ENCODE assay signal across 8 cellular contexts in genomic region chr5:53425598-53426516, GRCh38. TPM values are rescaled to one million over a fixed set of nuclear protein-coding genes. Genes with fewer than 3 reads are reported as not detected.
A peak's percentile ranks its signal among the peaks of the same experiment; 100 is the strongest.
DNase-seq lines count a peak whose midpoint lies in the region; ATAC-seq and TF ChIP-seq lines count a peak whose summit lies in the region.

No MANE protein-coding gene starts in this region.

- H3K4me3 ChIP-seq in WERI-Rb-1 (ENCODE audit: low read depth, low read length), result no peak overlapping the region

- peak; percentile 56 for DNase-seq in activated CD4-positive, alpha-beta T cell treated with anti-CD3 and anti-CD28 coated beads for 36 hours
- DNase-seq in activated CD4-positive, alpha-beta T cell treated with anti-CD3 and anti-CD28 coated beads, Interleukin-2, amount 50 U/mL, for 4 hours, result no peak
- DNase-seq in M059J (ENCODE audit: low read depth) (peak; percentile 52), WERI-Rb-1 (peak; percentile 56), mesothelial cell of epicardium (ENCODE audit: low spot score in 2 of 2, unreplicated experiment in 2 of 2) (no peak), T-helper 17 cell (no peak)

- no peak overlapping the region for H3K27ac Mint-ChIP-seq in activated CD4-positive, alpha-beta T cell treated with anti-CD3 and anti-CD28 coated beads for 36 hours
- H3K27ac Mint-ChIP-seq in mesothelial cell of epicardium, result peak overlapping the region; percentile 70
- H3K27ac Mint-ChIP-seq in T-helper 17 cell, result no peak overlapping the region

- intact Hi-C loops in activated CD4-positive, alpha-beta T cell treated with anti-CD3 and anti-CD28 coated beads for 36 hours (cut with DNase I, micrococcal nuclease), result loop anchor here (1.0 to 5.0 kb wide), 4 partner anchors 255 to 1061 kb away; no protein-coding TSS in a partner anchor

- no peaks in the 10 kb centered on the region for H3K27me3 ChIP-seq in WERI-Rb-1 (ENCODE audit: insufficient read depth, low read depth, severe bottlenecking)

- CTCF ChIA-PET in activated CD4-positive, alpha-beta T cell treated with anti-CD3 and anti-CD28 coated beads for 36 hours (lab: Charles Lee), result interaction anchor here (0.6 to 1.3 kb wide), 3 partner anchors 11 to 804 kb away, joined by 3 to 4 read pairs (median 3); no protein-coding TSS in a partner anchor

- no peaks in the 10 kb centered on the region for H3K9me3 ChIP-seq in WERI-Rb-1 (ENCODE audit: severe bottlenecking)
- peaks cover 4% of the 10 kb centered on the region for H3K9me3 ChIP-seq in T-helper 17 cell (ENCODE audit: control insufficient read depth, low read length, poor library complexity, severe bottlenecking)

- POLR2A ChIA-PET in activated CD4-positive, alpha-beta T cell treated with anti-CD3 and anti-CD28 coated beads for 36 hours (lab: Charles Lee), result no interaction called here

- no peak overlapping the region for H3K27ac ChIP-seq in WERI-Rb-1

- no peaks in the 10 kb centered on the region for H3K36me3 Mint-ChIP-seq in activated CD4-positive, alpha-beta T cell treated with anti-CD3 and anti-CD28 coated beads for 36 hours (ENCODE audit: low read depth)
- H3K36me3 Mint-ChIP-seq in mesothelial cell of epicardium (no peaks in the 10 kb centered on the region), T-helper 17 cell (ENCODE audit: low read depth) (no peaks in the 10 kb centered on the region)

- H3K27me3 Mint-ChIP-seq in activated CD4-positive, alpha-beta T cell treated with anti-CD3 and anti-CD28 coated beads for 36 hours, result peaks cover 14% of the 10 kb centered on the region
- H3K27me3 Mint-ChIP-seq in mesothelial cell of epicardium (ENCODE audit: low read depth) (no peaks in the 10 kb centered on the region), T-helper 17 cell (peaks cover 59% of the 10 kb centered on the region)

- TF ChIP-seq CTCF in WERI-Rb-1 (IDR thresholded peaks at IDR 0.05; ENCODE audit: low read depth, low read length) (peak; percentile 44), mesothelial cell of epicardium (IDR thresholded peaks at IDR 0.05; ENCODE audit: unreplicated experiment) (peak; percentile 52)

- H3K4me3 Mint-ChIP-seq in activated CD4-positive, alpha-beta T cell treated with anti-CD3 and anti-CD28 coated beads for 36 hours, result no peak overlapping the region
- H3K4me3 Mint-ChIP-seq in mesothelial cell of epicardium (no peak overlapping the region), T-helper 17 cell (no peak overlapping the region)

- H3K4me1 Mint-ChIP-seq in activated CD4-positive, alpha-beta T cell treated with anti-CD3 and anti-CD28 coated beads for 36 hours, result no peaks in the 10 kb centered on the region
- peaks cover 46% of the 10 kb centered on the region for H3K4me1 Mint-ChIP-seq in mesothelial cell of epicardium
- H3K4me1 Mint-ChIP-seq in T-helper 17 cell, result peaks cover 5% of the 10 kb centered on the region

- H3K36me3 ChIP-seq in WERI-Rb-1, result no peaks in the 10 kb centered on the region

- H3K9me3 Mint-ChIP-seq in activated CD4-positive, alpha-beta T cell treated with anti-CD3 and anti-CD28 coated beads for 36 hours (ENCODE audit: low read depth), result no peaks in the 10 kb centered on the region
- no peaks in the 10 kb centered on the region for H3K9me3 Mint-ChIP-seq in mesothelial cell of epicardium

- ATAC-seq in activated CD4-positive, alpha-beta T cell treated with anti-CD3 and anti-CD28 coated beads for 36 hours, result no peak
- no peak for ATAC-seq in HG03571 (IDR thresholded peaks at IDR 0.05; ENCODE audit: unreplicated experiment)
- no peak for ATAC-seq in GM21576 (IDR thresholded peaks at IDR 0.05; ENCODE audit: unreplicated experiment)
- no peak for ATAC-seq in T-helper 17 cell

RNA-seq across cellular contexts. Expression of gene FST, which starts 54.6 kb away (rescaled TPM):
- under 1 TPM; 0.43 to 0.54 TPM for total RNA-seq in activated CD4-positive, alpha-beta T cell treated with anti-CD3 and anti-CD28 coated beads for 36 hours
- total RNA-seq in M059J (2014; rRNA removed; shearing (Covaris generic)), result 0.99 and 6.8 TPM in 2 replicates
- 12.3 to 14.3 TPM (median 12.7 TPM) in 3 replicates for total RNA-seq in mesothelial cell of epicardium
- total RNA-seq in T-helper 17 cell, result under 1 TPM in 1 of 2 donors, not detected in 1; 0.73 TPM

Comparison
In these comparisons a context has a peak if more than half of its experiments do, and no peak if none do; other contexts are left out.
1. DNase-seq: peak in activated CD4-positive, alpha-beta T cell treated with anti-CD3 and anti-CD28 coated beads for 36 hours (single experiment), M059J (single experiment) and WERI-Rb-1 (single experiment); none in activated CD4-positive, alpha-beta T cell treated with anti-CD3 and anti-CD28 coated beads, Interleukin-2, amount 50 U/mL, for 4 hours (0 of 2), mesothelial cell of epicardium (0 of 2) and T-helper 17 cell (0 of 3).